In the genomic region with DNA sequence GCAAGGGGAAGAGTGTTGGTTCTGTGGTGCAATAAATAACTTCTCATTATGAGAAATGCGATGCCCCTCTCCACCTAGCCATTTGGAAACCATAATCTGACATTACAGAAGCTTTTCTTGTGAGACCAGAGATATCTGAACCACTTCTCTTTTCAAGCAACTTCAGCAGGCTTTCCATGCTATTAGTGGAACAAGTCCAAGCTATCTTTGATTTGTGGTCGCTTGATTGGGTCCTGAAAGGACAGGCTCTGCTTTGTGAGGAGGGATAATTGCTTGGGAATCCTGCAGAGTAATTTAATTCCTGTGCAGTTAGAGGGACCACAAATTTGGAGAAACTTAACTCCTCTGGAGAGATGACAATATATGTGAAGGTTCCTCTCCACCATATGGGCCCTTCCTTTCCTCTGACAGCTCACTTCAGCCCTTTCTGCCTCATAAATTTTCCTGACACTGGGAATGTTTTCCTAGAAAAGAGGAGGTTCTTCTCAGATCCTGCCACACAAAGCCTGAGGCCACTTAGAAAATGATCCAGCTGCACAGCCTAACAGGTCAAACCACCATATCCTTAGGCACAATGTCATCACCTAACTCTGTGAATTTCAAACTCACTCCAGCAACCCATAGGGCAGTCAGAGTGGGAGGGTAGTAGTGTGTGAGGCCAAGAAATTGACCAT, we compare ENCODE assay signal across 1 cellular context.
TF ChIP-seq lines count a peak whose summit lies in the region.

No MANE protein-coding gene starts in this region.

TF ChIP-seq in HEK293, 187 proteins besides CTCF, POLR2A, EP300 and RAD21 (continued from another document and continues in another):
- TF ChIP-seq ZNF692 (tag by site-specific recombination; IDR thresholded peaks at IDR 0.05) (no peak), ZNF747 (tag by site-specific recombination; IDR thresholded peaks at IDR 0.05) (no peak), ZEB2 (tag by site-specific recombination; IDR thresholded peaks at IDR 0.05) (no peak), ZNF670 (tag by site-specific recombination; IDR thresholded peaks at IDR 0.05; ENCODE audit: low read depth) (no peak), MZF1 (tag by site-specific recombination; IDR thresholded peaks at IDR 0.05; ENCODE audit: borderline replicate concordance) (no peak), HOXD13 (CRISPR knock-in tag; IDR thresholded peaks at IDR 0.05; ENCODE audit: borderline replicate concordance) (no peak), ZNF843 (tag by site-specific recombination; IDR thresholded peaks at IDR 0.05) (peak; percentile 79), BCL6B (tag by site-specific recombination; IDR thresholded peaks at IDR 0.05) (no peak), ZNF18 (tag by site-specific recombination; IDR thresholded peaks at IDR 0.05) (peak; percentile 51; the same call in 1 of the 2 replicates), ZFP3 (tag by site-specific recombination; IDR thresholded peaks at IDR 0.05; ENCODE audit: low read depth) (no peak), ZNF585B (tag by site-specific recombination; IDR thresholded peaks at IDR 0.05) (no peak), ZNF664 (tag by site-specific recombination; IDR thresholded peaks at IDR 0.05) (no peak), YY1 (tag by site-specific recombination; IDR thresholded peaks at IDR 0.05) (no peak), ZNF544 (tag by site-specific recombination; IDR thresholded peaks at IDR 0.05) (no peak), ZNF2 (tag by site-specific recombination; IDR thresholded peaks at IDR 0.05) (no peak), ZBTB6 (tag by site-specific recombination; IDR thresholded peaks at IDR 0.05) (no peak), ZXDB (tag by site-specific recombination; IDR thresholded peaks at IDR 0.05) (peak; percentile 59), EGR2 (tag by site-specific recombination; IDR thresholded peaks at IDR 0.05; ENCODE audit: low read depth) (no peak), ZNF426 (tag by site-specific recombination; IDR thresholded peaks at IDR 0.05) (no peak), ZNF677 (tag by site-specific recombination; IDR thresholded peaks at IDR 0.05) (no peak), ZNF280C (tag by site-specific recombination; IDR thresholded peaks at IDR 0.05) (no peak), ZNF391 (tag by site-specific recombination; IDR thresholded peaks at IDR 0.05; ENCODE audit: borderline replicate concordance, low read depth) (no peak), ZSCAN30 (tag by site-specific recombination; IDR thresholded peaks at IDR 0.05) (peak; percentile 44; the same call in 1 of the 2 replicates), YY2 (tag by site-specific recombination; IDR thresholded peaks at IDR 0.05) (no peak), ZNF513 (tag by site-specific recombination; IDR thresholded peaks at IDR 0.05) (no peak), PATZ1 (tag by site-specific recombination; IDR thresholded peaks at IDR 0.05) (no peak), ZNF223 (tag by site-specific recombination; IDR thresholded peaks at IDR 0.05) (no peak), ZNF488 (tag by site-specific recombination; IDR thresholded peaks at IDR 0.05) (no peak), ZNF202 (tag by site-specific recombination; IDR thresholded peaks at IDR 0.05; ENCODE audit: borderline replicate concordance) (no peak), FEZF1 (tag by site-specific recombination; IDR thresholded peaks at IDR 0.05) (peak; percentile 93), ZNF785 (tag by site-specific recombination; IDR thresholded peaks at IDR 0.05) (no peak), TCF7L2 (IDR thresholded peaks at IDR 0.05; ENCODE audit: borderline replicate concordance, low read depth, low read length) (no peak)
- TF ChIP-seq, protein P1, sequence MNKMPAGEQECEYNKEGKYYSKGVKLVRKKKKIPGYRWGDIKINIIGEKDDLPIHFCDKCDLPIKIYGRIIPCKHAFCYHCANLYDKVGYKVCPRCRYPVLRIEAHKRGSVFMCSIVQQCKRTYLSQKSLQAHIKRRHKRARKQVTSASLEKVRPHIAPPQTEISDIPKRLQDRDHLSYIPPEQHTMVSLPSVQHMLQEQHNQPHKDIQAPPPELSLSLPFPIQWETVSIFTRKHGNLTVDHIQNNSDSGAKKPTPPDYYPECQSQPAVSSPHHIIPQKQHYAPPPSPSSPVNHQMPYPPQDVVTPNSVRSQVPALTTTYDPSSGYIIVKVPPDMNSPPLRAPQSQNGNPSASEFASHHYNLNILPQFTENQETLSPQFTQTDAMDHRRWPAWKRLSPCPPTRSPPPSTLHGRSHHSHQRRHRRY (tag by site-specific recombination; IDR thresholded peaks at IDR 0.05), result no peak
- TF ChIP-seq, protein P2, sequence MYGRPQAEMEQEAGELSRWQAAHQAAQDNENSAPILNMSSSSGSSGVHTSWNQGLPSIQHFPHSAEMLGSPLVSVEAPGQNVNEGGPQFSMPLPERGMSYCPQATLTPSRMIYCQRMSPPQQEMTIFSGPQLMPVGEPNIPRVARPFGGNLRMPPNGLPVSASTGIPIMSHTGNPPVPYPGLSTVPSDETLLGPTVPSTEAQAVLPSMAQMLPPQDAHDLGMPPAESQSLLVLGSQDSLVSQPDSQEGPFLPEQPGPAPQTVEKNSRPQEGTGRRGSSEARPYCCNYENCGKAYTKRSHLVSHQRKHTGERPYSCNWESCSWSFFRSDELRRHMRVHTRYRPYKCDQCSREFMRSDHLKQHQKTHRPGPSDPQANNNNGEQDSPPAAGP (tag by site-specific recombination; IDR thresholded peaks at IDR 0.05), result no peak
- TF ChIP-seq, protein P3, sequence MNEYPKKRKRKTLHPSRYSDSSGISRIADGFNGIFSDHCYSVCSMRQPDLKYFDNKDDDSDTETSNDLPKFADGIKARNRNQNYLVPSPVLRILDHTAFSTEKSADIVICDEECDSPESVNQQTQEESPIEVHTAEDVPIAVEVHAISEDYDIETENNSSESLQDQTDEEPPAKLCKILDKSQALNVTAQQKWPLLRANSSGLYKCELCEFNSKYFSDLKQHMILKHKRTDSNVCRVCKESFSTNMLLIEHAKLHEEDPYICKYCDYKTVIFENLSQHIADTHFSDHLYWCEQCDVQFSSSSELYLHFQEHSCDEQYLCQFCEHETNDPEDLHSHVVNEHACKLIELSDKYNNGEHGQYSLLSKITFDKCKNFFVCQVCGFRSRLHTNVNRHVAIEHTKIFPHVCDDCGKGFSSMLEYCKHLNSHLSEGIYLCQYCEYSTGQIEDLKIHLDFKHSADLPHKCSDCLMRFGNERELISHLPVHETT (tag by site-specific recombination; IDR thresholded peaks at IDR 0.05), result no peak
- TF ChIP-seq, protein P4, sequence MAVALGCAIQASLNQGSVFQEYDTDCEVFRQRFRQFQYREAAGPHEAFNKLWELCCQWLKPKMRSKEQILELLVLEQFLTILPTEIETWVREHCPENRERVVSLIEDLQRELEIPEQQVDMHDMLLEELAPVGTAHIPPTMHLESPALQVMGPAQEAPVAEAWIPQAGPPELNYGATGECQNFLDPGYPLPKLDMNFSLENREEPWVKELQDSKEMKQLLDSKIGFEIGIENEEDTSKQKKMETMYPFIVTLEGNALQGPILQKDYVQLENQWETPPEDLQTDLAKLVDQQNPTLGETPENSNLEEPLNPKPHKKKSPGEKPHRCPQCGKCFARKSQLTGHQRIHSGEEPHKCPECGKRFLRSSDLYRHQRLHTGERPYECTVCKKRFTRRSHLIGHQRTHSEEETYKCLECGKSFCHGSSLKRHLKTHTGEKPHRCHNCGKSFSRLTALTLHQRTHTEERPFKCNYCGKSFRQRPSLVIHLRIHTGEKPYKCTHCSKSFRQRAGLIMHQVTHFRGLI (tag by site-specific recombination; IDR thresholded peaks at IDR 0.05), result no peak
- TF ChIP-seq, protein P5, sequence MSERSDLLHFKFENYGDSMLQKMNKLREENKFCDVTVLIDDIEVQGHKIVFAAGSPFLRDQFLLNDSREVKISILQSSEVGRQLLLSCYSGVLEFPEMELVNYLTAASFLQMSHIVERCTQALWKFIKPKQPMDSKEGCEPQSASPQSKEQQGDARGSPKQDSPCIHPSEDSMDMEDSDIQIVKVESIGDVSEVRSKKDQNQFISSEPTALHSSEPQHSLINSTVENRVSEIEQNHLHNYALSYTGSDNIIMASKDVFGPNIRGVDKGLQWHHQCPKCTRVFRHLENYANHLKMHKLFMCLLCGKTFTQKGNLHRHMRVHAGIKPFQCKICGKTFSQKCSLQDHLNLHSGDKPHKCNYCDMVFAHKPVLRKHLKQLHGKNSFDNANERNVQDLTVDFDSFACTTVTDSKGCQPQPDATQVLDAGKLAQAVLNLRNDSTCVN (tag by site-specific recombination; optimal IDR thresholded peaks at IDR 0.05), result no peak
